Comparison of ENCODE assay signal across 10 cellular contexts in the genomic region with DNA sequence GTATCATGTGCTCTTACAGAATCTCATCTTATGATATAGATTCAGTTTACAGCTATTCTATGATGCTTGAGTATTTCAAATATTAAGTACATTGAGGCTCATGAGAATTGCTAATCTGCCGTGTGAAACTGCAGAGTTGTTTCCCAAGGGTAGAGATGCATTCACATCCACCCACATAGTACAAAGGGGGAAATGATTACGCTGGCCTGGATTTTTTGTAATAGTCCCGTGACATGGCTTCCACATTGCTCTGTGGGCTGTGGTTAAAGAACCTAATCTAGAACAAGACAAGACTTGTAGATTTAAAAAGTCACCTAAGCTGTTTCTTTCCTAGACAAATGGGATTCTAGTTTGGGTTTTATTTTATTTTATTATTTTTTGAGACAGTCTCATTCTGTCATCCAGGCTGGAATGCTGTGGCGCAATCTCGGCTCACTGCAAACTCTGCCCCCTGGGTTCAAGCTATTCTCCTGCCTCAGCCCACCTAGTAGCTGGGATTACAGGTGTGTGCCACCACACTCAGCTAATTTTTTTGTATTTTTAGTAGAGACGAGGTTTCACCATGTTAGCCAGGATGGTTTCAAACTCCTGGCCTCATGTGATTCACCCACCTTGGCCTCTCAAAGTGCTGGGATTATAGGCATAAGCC. TPM values are rescaled to one million over a fixed set of nuclear protein-coding genes. Genes with fewer than 3 reads are reported as not detected.
DNase-seq lines count a peak whose midpoint lies in the region; ATAC-seq and TF ChIP-seq lines count a peak whose summit lies in the region.
"Had no signal": no experiment of that assay in that cellular context is flagged by ENCODE, and none has a peak within 500 bp of the region (broad histone marks: within the 10 kb centered on the region; RNA-seq: fewer than 3 reads in every experiment).

No MANE protein-coding gene starts in this region.

- no peak for TF ChIP-seq CTCF in omental fat pad (IDR thresholded peaks at IDR 0.05)
- TF ChIP-seq CTCF in Peyer's patch (IDR thresholded peaks at IDR 0.05), result no peak
- no peak for TF ChIP-seq CTCF in prostate gland (IDR thresholded peaks at IDR 0.05)

- H3K9ac ChIP-seq in adipocyte (ENCODE audit: low read length), result peak overlapping the region; percentile 31

- H3K27me3 ChIP-seq in adipocyte (replicated peaks; ENCODE audit: control insufficient read depth, insufficient read depth, low read length) (no peaks in the 10 kb centered on the region), Peyer's patch (no peaks in the 10 kb centered on the region), prostate gland (replicated peaks; ENCODE audit: insufficient read depth) (no peaks in the 10 kb centered on the region)

- DNase-seq in adipocyte (ENCODE audit: low read depth) (no peak), omental fat pad (ENCODE audit: low spot score) (no peak), NCI-H2171 treated with DMSO at 0.1 percent for 48 hours (lab: John Stamatoyannopoulos, UW) (no peak), Peyer's patch (no peak), cerebellar nuclear complex (lab: John Stamatoyannopoulos, UW) (no peak), prostate gland (ENCODE audit: low spot score) (no peak)
- DNase-seq: activated T-cell treated with anti-CD3 and anti-CD28 coated beads, Interleukin-2, amount 50 U/mL, for 72 hours had no signal

- H3K36me3 ChIP-seq in adipocyte (ENCODE audit: control insufficient read depth, insufficient read depth, low read length, severe bottlenecking) (no peaks in the 10 kb centered on the region), Peyer's patch (no peaks in the 10 kb centered on the region), prostate gland (no peaks in the 10 kb centered on the region)

- WGBS in prostate gland, result 69% methylated on average over 6 of the region's 6 CpGs

- no peak for TF ChIP-seq POLR2A in Peyer's patch (IDR thresholded peaks at IDR 0.05)
- no peak for TF ChIP-seq POLR2A in prostate gland (IDR thresholded peaks at IDR 0.05)

- no peak overlapping the region for H3K27ac ChIP-seq in Peyer's patch
- H3K27ac ChIP-seq in prostate gland, result no peak overlapping the region

- intact Hi-C loops in prostate gland (cut with DNase I), result no loop called here

- peaks cover 10% of the 10 kb centered on the region for H3K4me1 ChIP-seq in adipocyte (ENCODE audit: control insufficient read depth, insufficient read depth, low read length)
- no peaks in the 10 kb centered on the region for H3K4me1 ChIP-seq in Peyer's patch
- H3K4me1 ChIP-seq in prostate gland (replicated peaks), result no peaks in the 10 kb centered on the region

- ATAC-seq in GM18868 (IDR thresholded peaks at IDR 0.05; ENCODE audit: unreplicated experiment), result peak; percentile 75
- ATAC-seq in HG03045 (IDR thresholded peaks at IDR 0.05; ENCODE audit: unreplicated experiment), result peak; percentile 71
- ATAC-seq in omental fat pad (ENCODE audit: low FRiP score), result peak; percentile 23

- no peaks in the 10 kb centered on the region for H3K9me3 ChIP-seq in adipocyte (ENCODE audit: control insufficient read depth, low read length)
- no peaks in the 10 kb centered on the region for H3K9me3 ChIP-seq in Peyer's patch
- no peaks in the 10 kb centered on the region for H3K9me3 ChIP-seq in prostate gland

- no peak overlapping the region for H3K4me3 ChIP-seq in adipocyte (ENCODE audit: low read length)
- H3K4me3 ChIP-seq in Peyer's patch, result no peak overlapping the region
- no peak overlapping the region for H3K4me3 ChIP-seq in prostate gland

RNA-seq across cellular contexts. Expression of gene RIOX1, which starts 13.0 kb away (rescaled TPM):
- 10 to 100 TPM; 12.3 to 21.1 (median 13.5) TPM for total RNA-seq in omental fat pad
- 10 to 100 TPM; 11.4 to 14.7 (median 12.5) TPM for total RNA-seq in Peyer's patch
- 10 to 100 TPM; 20.9 to 62.8 TPM for total RNA-seq in prostate gland

RNA-seq across cellular contexts. Expression of gene NUMB, which starts 19.4 kb away (rescaled TPM):
- total RNA-seq in omental fat pad (10 to 100 TPM; 48.2 to 95.4 (median 62.8) TPM), Peyer's patch (100 to 1,000 TPM; 105 to 125 (median 117) TPM), prostate gland (10 to 100 TPM; 38.4 to 57.8 TPM)

RNA-seq across cellular contexts. Expression of gene ACOT1, which starts 59.2 kb away (rescaled TPM):
- total RNA-seq in omental fat pad (10 to 100 TPM in 3 of 4 donors, 1 to 10 TPM in 1; 4.9 to 41.6 (median 16.3) TPM), Peyer's patch (10 to 100 TPM in 3 of 4 donors, 1 to 10 TPM in 1; 4.1 to 14.1 (median 11.4) TPM), prostate gland (10 to 100 TPM in 1 of 2 donors, 1 to 10 TPM in 1; 9.4 to 10.8 TPM)
- total RNA-seq: HT1080 had no signal

Comparison
In these comparisons a context has a peak if more than half of its experiments do, and no peak if none do; other contexts are left out.
1. ATAC-seq: peak in every context shown above with its lines; median percentile 75 in GM18868; 71 in HG03045; 23 in omental fat pad.